ENCODE assay signal across 9 cellular contexts in the genomic region with DNA sequence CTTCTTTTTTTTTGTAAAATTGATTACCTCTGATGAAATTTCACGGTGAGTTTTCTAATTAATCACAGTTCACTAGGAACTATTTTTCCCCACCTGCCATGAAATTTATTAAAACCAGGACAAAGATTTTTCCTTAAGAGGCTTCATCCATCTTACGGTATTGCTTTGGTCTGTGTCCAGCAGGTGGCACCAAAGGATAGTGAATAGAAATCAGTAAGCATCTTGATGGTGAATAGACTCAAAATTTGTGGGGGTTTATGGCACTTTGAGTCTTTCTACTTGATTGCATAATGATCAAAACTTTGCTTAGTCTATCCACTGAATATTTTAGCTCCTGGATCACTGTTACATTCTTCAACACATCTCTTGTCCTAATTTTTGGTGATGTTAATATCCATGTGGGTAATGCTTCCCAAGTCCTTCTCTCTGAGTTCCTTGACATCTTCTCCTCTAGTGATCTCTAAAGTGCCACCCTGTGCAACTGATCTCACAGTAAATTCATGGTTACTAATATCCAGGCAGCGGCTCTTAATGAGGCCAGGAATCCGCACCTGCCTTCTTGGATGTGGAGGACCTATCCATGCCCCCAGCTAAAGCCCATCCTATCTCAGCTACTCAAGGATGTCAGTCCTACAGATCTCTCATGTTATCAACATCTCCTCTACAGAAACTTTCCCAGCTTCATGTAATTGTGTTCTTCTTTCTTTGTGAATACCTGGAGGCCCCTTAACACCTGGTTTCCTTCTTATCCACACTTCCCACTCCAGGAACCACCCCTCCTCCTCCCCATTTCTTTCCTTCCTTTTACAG. TPM values are rescaled to one million over a fixed set of nuclear protein-coding genes. Genes with fewer than 3 reads are reported as not detected.
DNase-seq lines count a peak whose midpoint lies in the region; ATAC-seq, FAIRE-seq and TF ChIP-seq lines count a peak whose summit lies in the region.
"Had no signal": no experiment of that assay in that cellular context is flagged by ENCODE, and none has a peak within 500 bp of the region (broad histone marks: within the 10 kb centered on the region; RNA-seq: fewer than 3 reads in every experiment).

No MANE protein-coding gene starts in this region.

- no peak overlapping the region for H3K27ac Mint-ChIP-seq in natural killer cell treated with Interleukin-12 subunit alpha and Interleukin-12 subunit beta and Interleukin-15 and Interleukin-18, amount 100 ng/mL, for 72 hours

- H3K4me2 ChIP-seq in OCI-LY1 (ENCODE audit: low read length): no peak overlapping the region

- peak; percentile 94 for FAIRE-seq in G401.6 (lab: Jason Lieb, UNC)

- peak; percentile 83 for TF ChIP-seq CTCF in OCI-LY1 (IDR thresholded peaks at IDR 0.05; ENCODE audit: low read length)

- H3K27me3 Mint-ChIP-seq in natural killer cell treated with Interleukin-12 subunit alpha and Interleukin-12 subunit beta and Interleukin-15 and Interleukin-18, amount 100 ng/mL, for 72 hours: peaks cover 7 to 15% of the 10 kb centered on the region in 2 donors

- H3K9me3 ChIP-seq in OCI-LY1 (ENCODE audit: low read length): no peaks in the 10 kb centered on the region; the same call in 1 of the 2 replicates

- no peak overlapping the region for H3K9ac ChIP-seq in OCI-LY1 (ENCODE audit: low read length)

- no peak overlapping the region for H3K4me3 ChIP-seq in OCI-LY1 (ENCODE audit: low read depth, low read length, poor library complexity, severe bottlenecking)

- H3K4me3 Mint-ChIP-seq in natural killer cell treated with Interleukin-12 subunit alpha and Interleukin-12 subunit beta and Interleukin-15 and Interleukin-18, amount 100 ng/mL, for 72 hours: no peak overlapping the region

- TF ChIP-seq POLR2A in erythroblast (IDR thresholded peaks at IDR 0.05; ENCODE audit: low read length): no peak

- H3K36me3 Mint-ChIP-seq in natural killer cell treated with Interleukin-12 subunit alpha and Interleukin-12 subunit beta and Interleukin-15 and Interleukin-18, amount 100 ng/mL, for 72 hours: peaks cover 5% of the 10 kb centered on the region

- H3K9me2 ChIP-seq in OCI-LY1 (ENCODE audit: low read depth, low read length): no peaks in the 10 kb centered on the region

- H2AFZ ChIP-seq in OCI-LY1 (ENCODE audit: low read length): no peak overlapping the region

- H3K4me1 ChIP-seq in OCI-LY1 (ENCODE audit: insufficient read depth, low read length, severe bottlenecking): no peaks in the 10 kb centered on the region

- no peaks in the 10 kb centered on the region for H3K9me3 Mint-ChIP-seq in natural killer cell treated with Interleukin-12 subunit alpha and Interleukin-12 subunit beta and Interleukin-15 and Interleukin-18, amount 100 ng/mL, for 72 hours

- no peaks in the 10 kb centered on the region for H3F3A ChIP-seq in OCI-LY1 (ENCODE audit: insufficient read depth, low read length)

- no peaks in the 10 kb centered on the region for H3K27me3 ChIP-seq in OCI-LY1 (ENCODE audit: insufficient read depth, low read length)

- peak in 1 of 2 donors; percentile 70 for ATAC-seq in natural killer cell treated with Interleukin-12 subunit alpha and Interleukin-12 subunit beta and Interleukin-15 and Interleukin-18, amount 100 ng/mL, for 72 hours
- no peak for ATAC-seq in HG02571 (IDR thresholded peaks at IDR 0.05; ENCODE audit: unreplicated experiment)

- DNase-seq in HuH-7 (ENCODE audit: low spot score) (peak; percentile 20), erythroblast (lab: John Stamatoyannopoulos, UW) (peak; percentile 75 to 87), stromal cell of bone marrow (ENCODE audit: low read depth) (peak; percentile 67)
- peak; percentile 67 for DNase-seq in activated CD8-positive, alpha-beta memory T cell treated with anti-CD3 and anti-CD28 coated beads, Interleukin-2, amount 50 U/mL, for 48 hours
- DNase-seq in natural killer cell treated with Interleukin-12 subunit alpha and Interleukin-12 subunit beta and Interleukin-15 and Interleukin-18, amount 100 ng/mL, for 72 hours (ENCODE audit: low spot score): peak; percentile 67

- no peaks in the 10 kb centered on the region for H3K4me1 Mint-ChIP-seq in natural killer cell treated with Interleukin-12 subunit alpha and Interleukin-12 subunit beta and Interleukin-15 and Interleukin-18, amount 100 ng/mL, for 72 hours (ENCODE audit: low read depth in 2 of 2)

- H3K36me3 ChIP-seq in OCI-LY1 (ENCODE audit: insufficient read depth, low read length): no peaks in the 10 kb centered on the region

- H3K79me2 ChIP-seq in OCI-LY1 (ENCODE audit: insufficient read depth, low read length): no peaks in the 10 kb centered on the region

- H3K27ac ChIP-seq in OCI-LY1 (ENCODE audit: low read depth, low read length, poor library complexity, severe bottlenecking): no peak overlapping the region
- H3K27ac ChIP-seq: epithelial cell of prostate had no signal

- no peaks in the 10 kb centered on the region for H4K20me1 ChIP-seq in OCI-LY1 (ENCODE audit: insufficient read depth, low read length)

RNA-seq across cellular contexts. Expression of a gene that starts 54.5 kb away (rescaled TPM):
- total RNA-seq in natural killer cell treated with Interleukin-12 subunit alpha and Interleukin-12 subunit beta and Interleukin-15 and Interleukin-18, amount 100 ng/mL, for 72 hours: not detected

Comparison
In these comparisons a context has a peak if more than half of its experiments do, and no peak if none do; other contexts are left out.
1. DNase-seq: peak in every context shown above with its lines; median percentile 81 in erythroblast; 67 in activated CD8-positive, alpha-beta memory T cell treated with anti-CD3 and anti-CD28 coated beads, Interleukin-2, amount 50 U/mL, for 48 hours; 67 in natural killer cell treated with Interleukin-12 subunit alpha and Interleukin-12 subunit beta and Interleukin-15 and Interleukin-18, amount 100 ng/mL, for 72 hours; 67 in stromal cell of bone marrow; 20 in HuH-7.